ENCODE assay signal across 9 cellular contexts in genomic region chr5:79133657-79134451, GRCh38. TPM values are rescaled to one million over a fixed set of nuclear protein-coding genes. Genes with fewer than 3 reads are reported as not detected.
DNase-seq lines count a peak whose midpoint lies in the region; ATAC-seq and TF ChIP-seq lines count a peak whose summit lies in the region.
"Had no signal": no experiment of that assay in that cellular context is flagged by ENCODE, and none has a peak within 500 bp of the region (broad histone marks: within the 10 kb centered on the region; RNA-seq: fewer than 3 reads in every experiment).

No MANE protein-coding gene starts in this region.

- no peak overlapping the region for H3K14ac ChIP-seq in neuronal stem cell (ENCODE audit: low read length)

- DNase-seq in DMS153 treated with DMSO at 0.1 percent for 48 hours (lab: John Stamatoyannopoulos, UW; ENCODE audit: unreplicated experiment) (peak; percentile 25), LHCN-M2 (ENCODE audit: low read depth) (peak; percentile 73), SHP77 treated with DMSO at 0.1 percent for 48 hours (lab: John Stamatoyannopoulos, UW) (peak; percentile 52), foreskin keratinocyte (peak in 1 of 2 donors; percentile 65), neuronal stem cell (ENCODE audit: low spot score) (peak; percentile 73), stromal cell of bone marrow (ENCODE audit: low read depth) (peak; percentile 83)
- peak; percentile 50 for DNase-seq in activated gamma-delta T cell treated with anti-CD3 and anti-CD28 coated beads, Interleukin-2, amount 50 U/mL, for 16 hours (ENCODE audit: low read depth)

- H3K79me1 ChIP-seq in neuronal stem cell (ENCODE audit: low read depth, low read length) = no peaks in the 10 kb centered on the region

- H3K36me3 ChIP-seq in neuronal stem cell (replicated peaks in 1 of 2; ENCODE audit: control insufficient read depth in 2 of 2, insufficient read depth in 2 of 2, low read length in 2 of 2) = peaks cover 0 to 1% of the 10 kb centered on the region in 2 donors
- H3K36me3 ChIP-seq: neutrophil had no signal

- TF ChIP-seq CTCF in foreskin keratinocyte (conservative IDR thresholded peaks at IDR 0.05) = peak; percentile 91

- H2BK120ac ChIP-seq in neuronal stem cell (ENCODE audit: low read depth, low read length) = no peak overlapping the region

- H3K4me1 ChIP-seq in foreskin keratinocyte (peaks cover 12% of the 10 kb centered on the region), neuronal stem cell (ENCODE audit: control insufficient read depth in 2 of 2, insufficient read depth in 1 of 2, low read depth in 1 of 2, low read length in 2 of 2) (peaks cover 0 to 3% of the 10 kb centered on the region in 2 donors)

- H3K27ac ChIP-seq in foreskin keratinocyte = no peak overlapping the region
- peak overlapping the region; percentile 60 for H3K27ac ChIP-seq in neuronal stem cell (replicated peaks; ENCODE audit: low read length)
- H3K27ac ChIP-seq: neutrophil had no signal

- H3K27me3 ChIP-seq in foreskin keratinocyte (no peaks in the 10 kb centered on the region), neuronal stem cell (ENCODE audit: control insufficient read depth in 3 of 3, insufficient read depth in 3 of 3, low read depth in 1 of 3, low read length in 3 of 3) (no peaks in the 10 kb centered on the region)
- H3K27me3 ChIP-seq: neutrophil had no signal

- H3K4ac ChIP-seq in neuronal stem cell (ENCODE audit: low read length) = no peak overlapping the region

- H2AFZ ChIP-seq in neuronal stem cell (ENCODE audit: low read length) = peak overlapping the region; percentile 81

- WGBS in neuronal stem cell (ENCODE audit: extremely low coverage in 2 of 2, insufficient read length in 2 of 2, insufficient replicate concordance in 1 of 2), 2 donors = no CpG with 5 or more reads among the region's 11 CpGs

- H3K9ac ChIP-seq in neuronal stem cell (ENCODE audit: low read depth, low read length, poor library complexity) = no peak overlapping the region

- H3K4me2 ChIP-seq in neuronal stem cell (ENCODE audit: insufficient read depth, low read length, poor library complexity, severe bottlenecking) = peak overlapping the region; percentile 55

- H2BK15ac ChIP-seq in neuronal stem cell (ENCODE audit: low read length) = no peak overlapping the region

- no peak overlapping the region for H2BK12ac ChIP-seq in neuronal stem cell (ENCODE audit: low read length)

- H3K4me3 ChIP-seq in neuronal stem cell (ENCODE audit: low read length in 2 of 2) = peak overlapping the region in 1 of 2 donors; percentile 26

- no peak overlapping the region for H3K18ac ChIP-seq in neuronal stem cell (ENCODE audit: low read length)

- H2BK5ac ChIP-seq in neuronal stem cell (ENCODE audit: low read length) = no peak overlapping the region

- no peak overlapping the region for H4K91ac ChIP-seq in neuronal stem cell (ENCODE audit: low read depth, low read length, poor library complexity)

- H4K8ac ChIP-seq in neuronal stem cell (ENCODE audit: low read depth, low read length) = no peak overlapping the region

- no peaks in the 10 kb centered on the region for H3K9me3 ChIP-seq in neuronal stem cell (replicated peaks in 1 of 2; ENCODE audit: control insufficient read depth in 2 of 2, insufficient read depth in 1 of 2, low read depth in 1 of 2, low read length in 2 of 2)
- H3K9me3 ChIP-seq: neutrophil had no signal

- ATAC-seq in foreskin keratinocyte = peak; percentile 83
- ATAC-seq in GM18873 (IDR thresholded peaks at IDR 0.05; ENCODE audit: low FRiP score, unreplicated experiment) = no peak

- no peak overlapping the region for H2AK5ac ChIP-seq in neuronal stem cell (ENCODE audit: low read depth, low read length)

- no peak overlapping the region for H3K23ac ChIP-seq in neuronal stem cell (ENCODE audit: low read depth, low read length, poor library complexity)

RNA-seq across cellular contexts. Expression of gene BHMT, which starts 22.2 kb away (rescaled TPM):
- total RNA-seq in LHCN-M2 (2014; rRNA removed) (not detected in 2 replicates), foreskin keratinocyte (not detected in 2 replicates)
- not detected for polyA plus RNA-seq in LHCN-M2 (2012)
- not detected in 2 replicates for polyA plus RNA-seq in foreskin keratinocyte
- 0.53 TPM for polyA plus RNA-seq in neuronal stem cell (2013, experiment 1 of 2)
- polyA plus RNA-seq in neuronal stem cell (2013, experiment 2 of 2) = 0.50 TPM
